In genomic region chr17:64491034-64491860, GRCh38 we compare ENCODE assay signal across 1 cellular context.
TF ChIP-seq lines count a peak whose summit lies in the region.

No MANE protein-coding gene starts in this region.

TF ChIP-seq in H1, 55 proteins besides CTCF, POLR2A, EP300 and RAD21:
- no peak for TF ChIP-seq CBX8 (IDR thresholded peaks at IDR 0.05; ENCODE audit: borderline replicate concordance, low read depth, low read length)
- no peak for TF ChIP-seq SP4 (IDR thresholded peaks at IDR 0.05; ENCODE audit: low read length)
- TF ChIP-seq SP1 (IDR thresholded peaks at IDR 0.05; ENCODE audit: low read depth, low read length): no peak
- TF ChIP-seq, protein P1, sequence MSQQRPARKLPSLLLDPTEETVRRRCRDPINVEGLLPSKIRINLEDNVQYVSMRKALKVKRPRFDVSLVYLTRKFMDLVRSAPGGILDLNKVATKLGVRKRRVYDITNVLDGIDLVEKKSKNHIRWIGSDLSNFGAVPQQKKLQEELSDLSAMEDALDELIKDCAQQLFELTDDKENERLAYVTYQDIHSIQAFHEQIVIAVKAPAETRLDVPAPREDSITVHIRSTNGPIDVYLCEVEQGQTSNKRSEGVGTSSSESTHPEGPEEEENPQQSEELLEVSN (IDR thresholded peaks at IDR 0.05): no peak
- TF ChIP-seq PHF8 (conservative IDR thresholded peaks at IDR 0.05; ENCODE audit: low read depth, low read length): no peak
- no peak for TF ChIP-seq CBX5 (IDR thresholded peaks at IDR 0.05; ENCODE audit: low read depth, low read length)
- TF ChIP-seq GTF2F1 (IDR thresholded peaks at IDR 0.05; ENCODE audit: borderline replicate concordance, low read depth, low read length): no peak
- TF ChIP-seq BACH1 (IDR thresholded peaks at IDR 0.05; ENCODE audit: low read length): no peak
- TF ChIP-seq NRF1 (IDR thresholded peaks at IDR 0.05; ENCODE audit: low read depth, low read length): no peak
- no peak for TF ChIP-seq TAF1 (IDR thresholded peaks at IDR 0.05; ENCODE audit: low read depth, low read length)
- no peak for TF ChIP-seq TCF12 (IDR thresholded peaks at IDR 0.05; ENCODE audit: low read depth, low read length)
- TF ChIP-seq GABPA (IDR thresholded peaks at IDR 0.05; ENCODE audit: borderline replicate concordance, insufficient read depth, low read length): no peak
- no peak for TF ChIP-seq SIRT6 (IDR thresholded peaks at IDR 0.05; ENCODE audit: low read length)
- no peak for TF ChIP-seq TBP (IDR thresholded peaks at IDR 0.05; ENCODE audit: low read depth, low read length)
- TF ChIP-seq MAFK (IDR thresholded peaks at IDR 0.05; ENCODE audit: low read depth, low read length): no peak
- no peak for TF ChIP-seq BRCA1 (IDR thresholded peaks at IDR 0.05; ENCODE audit: low read depth, low read length)
- TF ChIP-seq CREB1 (IDR thresholded peaks at IDR 0.05): no peak
- TF ChIP-seq RFX5 (IDR thresholded peaks at IDR 0.05; ENCODE audit: borderline replicate concordance, low read depth, low read length): no peak
